In the genomic region with DNA sequence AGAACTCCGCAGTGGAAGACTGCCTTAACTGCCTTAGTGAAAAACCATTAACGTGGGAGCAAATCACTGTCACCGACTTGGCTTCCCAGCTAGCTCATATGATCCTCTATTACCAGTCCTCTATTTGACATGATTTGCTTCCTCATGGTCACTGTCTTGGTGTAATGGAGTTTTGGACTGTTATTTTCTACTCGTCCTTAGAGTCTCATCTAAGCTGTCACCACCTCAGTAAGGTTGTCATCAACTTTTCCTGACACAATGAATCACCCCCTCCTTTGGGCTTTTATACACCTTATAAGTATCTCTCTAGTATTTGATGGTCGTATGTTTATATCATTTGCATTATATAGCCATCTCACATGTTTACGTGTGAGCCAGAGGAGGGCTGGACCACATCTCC, we compare ENCODE assay signal across 1 cellular context.
TF ChIP-seq lines count a peak whose summit lies in the region.

No MANE protein-coding gene starts in this region.

TF ChIP-seq in WTC11, 78 proteins besides CTCF, POLR2A, EP300 and RAD21 (continued from another document):
- TF ChIP-seq, protein P1, sequence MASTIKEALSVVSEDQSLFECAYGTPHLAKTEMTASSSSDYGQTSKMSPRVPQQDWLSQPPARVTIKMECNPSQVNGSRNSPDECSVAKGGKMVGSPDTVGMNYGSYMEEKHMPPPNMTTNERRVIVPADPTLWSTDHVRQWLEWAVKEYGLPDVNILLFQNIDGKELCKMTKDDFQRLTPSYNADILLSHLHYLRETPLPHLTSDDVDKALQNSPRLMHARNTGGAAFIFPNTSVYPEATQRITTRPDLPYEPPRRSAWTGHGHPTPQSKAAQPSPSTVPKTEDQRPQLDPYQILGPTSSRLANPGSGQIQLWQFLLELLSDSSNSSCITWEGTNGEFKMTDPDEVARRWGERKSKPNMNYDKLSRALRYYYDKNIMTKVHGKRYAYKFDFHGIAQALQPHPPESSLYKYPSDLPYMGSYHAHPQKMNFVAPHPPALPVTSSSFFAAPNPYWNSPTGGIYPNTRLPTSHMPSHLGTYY (CRISPR knock-in tag; IDR thresholded peaks at IDR 0.05) = no peak
- TF ChIP-seq NR1H2 (CRISPR knock-in tag; IDR thresholded peaks at IDR 0.05) = no peak
- TF ChIP-seq, protein P2, sequence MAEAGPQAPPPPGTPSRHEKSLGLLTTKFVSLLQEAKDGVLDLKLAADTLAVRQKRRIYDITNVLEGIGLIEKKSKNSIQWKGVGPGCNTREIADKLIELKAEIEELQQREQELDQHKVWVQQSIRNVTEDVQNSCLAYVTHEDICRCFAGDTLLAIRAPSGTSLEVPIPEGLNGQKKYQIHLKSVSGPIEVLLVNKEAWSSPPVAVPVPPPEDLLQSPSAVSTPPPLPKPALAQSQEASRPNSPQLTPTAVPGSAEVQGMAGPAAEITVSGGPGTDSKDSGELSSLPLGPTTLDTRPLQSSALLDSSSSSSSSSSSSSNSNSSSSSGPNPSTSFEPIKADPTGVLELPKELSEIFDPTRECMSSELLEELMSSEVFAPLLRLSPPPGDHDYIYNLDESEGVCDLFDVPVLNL (CRISPR knock-in tag; IDR thresholded peaks at IDR 0.05; ENCODE audit: borderline replicate concordance, low read depth) = no peak
- TF ChIP-seq, protein P3, sequence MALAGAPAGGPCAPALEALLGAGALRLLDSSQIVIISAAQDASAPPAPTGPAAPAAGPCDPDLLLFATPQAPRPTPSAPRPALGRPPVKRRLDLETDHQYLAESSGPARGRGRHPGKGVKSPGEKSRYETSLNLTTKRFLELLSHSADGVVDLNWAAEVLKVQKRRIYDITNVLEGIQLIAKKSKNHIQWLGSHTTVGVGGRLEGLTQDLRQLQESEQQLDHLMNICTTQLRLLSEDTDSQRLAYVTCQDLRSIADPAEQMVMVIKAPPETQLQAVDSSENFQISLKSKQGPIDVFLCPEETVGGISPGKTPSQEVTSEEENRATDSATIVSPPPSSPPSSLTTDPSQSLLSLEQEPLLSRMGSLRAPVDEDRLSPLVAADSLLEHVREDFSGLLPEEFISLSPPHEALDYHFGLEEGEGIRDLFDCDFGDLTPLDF (CRISPR knock-in tag; IDR thresholded peaks at IDR 0.05) = no peak
- TF ChIP-seq, protein P4, sequence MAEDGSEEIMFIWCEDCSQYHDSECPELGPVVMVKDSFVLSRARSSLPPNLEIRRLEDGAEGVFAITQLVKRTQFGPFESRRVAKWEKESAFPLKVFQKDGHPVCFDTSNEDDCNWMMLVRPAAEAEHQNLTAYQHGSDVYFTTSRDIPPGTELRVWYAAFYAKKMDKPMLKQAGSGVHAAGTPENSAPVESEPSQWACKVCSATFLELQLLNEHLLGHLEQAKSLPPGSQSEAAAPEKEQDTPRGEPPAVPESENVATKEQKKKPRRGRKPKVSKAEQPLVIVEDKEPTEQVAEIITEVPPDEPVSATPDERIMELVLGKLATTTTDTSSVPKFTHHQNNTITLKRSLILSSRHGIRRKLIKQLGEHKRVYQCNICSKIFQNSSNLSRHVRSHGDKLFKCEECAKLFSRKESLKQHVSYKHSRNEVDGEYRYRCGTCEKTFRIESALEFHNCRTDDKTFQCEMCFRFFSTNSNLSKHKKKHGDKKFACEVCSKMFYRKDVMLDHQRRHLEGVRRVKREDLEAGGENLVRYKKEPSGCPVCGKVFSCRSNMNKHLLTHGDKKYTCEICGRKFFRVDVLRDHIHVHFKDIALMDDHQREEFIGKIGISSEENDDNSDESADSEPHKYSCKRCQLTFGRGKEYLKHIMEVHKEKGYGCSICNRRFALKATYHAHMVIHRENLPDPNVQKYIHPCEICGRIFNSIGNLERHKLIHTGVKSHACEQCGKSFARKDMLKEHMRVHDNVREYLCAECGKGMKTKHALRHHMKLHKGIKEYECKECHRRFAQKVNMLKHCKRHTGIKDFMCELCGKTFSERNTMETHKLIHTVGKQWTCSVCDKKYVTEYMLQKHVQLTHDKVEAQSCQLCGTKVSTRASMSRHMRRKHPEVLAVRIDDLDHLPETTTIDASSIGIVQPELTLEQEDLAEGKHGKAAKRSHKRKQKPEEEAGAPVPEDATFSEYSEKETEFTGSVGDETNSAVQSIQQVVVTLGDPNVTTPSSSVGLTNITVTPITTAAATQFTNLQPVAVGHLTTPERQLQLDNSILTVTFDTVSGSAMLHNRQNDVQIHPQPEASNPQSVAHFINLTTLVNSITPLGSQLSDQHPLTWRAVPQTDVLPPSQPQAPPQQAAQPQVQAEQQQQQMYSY (CRISPR knock-in tag; IDR thresholded peaks at IDR 0.05) = no peak
- TF ChIP-seq, protein P5, sequence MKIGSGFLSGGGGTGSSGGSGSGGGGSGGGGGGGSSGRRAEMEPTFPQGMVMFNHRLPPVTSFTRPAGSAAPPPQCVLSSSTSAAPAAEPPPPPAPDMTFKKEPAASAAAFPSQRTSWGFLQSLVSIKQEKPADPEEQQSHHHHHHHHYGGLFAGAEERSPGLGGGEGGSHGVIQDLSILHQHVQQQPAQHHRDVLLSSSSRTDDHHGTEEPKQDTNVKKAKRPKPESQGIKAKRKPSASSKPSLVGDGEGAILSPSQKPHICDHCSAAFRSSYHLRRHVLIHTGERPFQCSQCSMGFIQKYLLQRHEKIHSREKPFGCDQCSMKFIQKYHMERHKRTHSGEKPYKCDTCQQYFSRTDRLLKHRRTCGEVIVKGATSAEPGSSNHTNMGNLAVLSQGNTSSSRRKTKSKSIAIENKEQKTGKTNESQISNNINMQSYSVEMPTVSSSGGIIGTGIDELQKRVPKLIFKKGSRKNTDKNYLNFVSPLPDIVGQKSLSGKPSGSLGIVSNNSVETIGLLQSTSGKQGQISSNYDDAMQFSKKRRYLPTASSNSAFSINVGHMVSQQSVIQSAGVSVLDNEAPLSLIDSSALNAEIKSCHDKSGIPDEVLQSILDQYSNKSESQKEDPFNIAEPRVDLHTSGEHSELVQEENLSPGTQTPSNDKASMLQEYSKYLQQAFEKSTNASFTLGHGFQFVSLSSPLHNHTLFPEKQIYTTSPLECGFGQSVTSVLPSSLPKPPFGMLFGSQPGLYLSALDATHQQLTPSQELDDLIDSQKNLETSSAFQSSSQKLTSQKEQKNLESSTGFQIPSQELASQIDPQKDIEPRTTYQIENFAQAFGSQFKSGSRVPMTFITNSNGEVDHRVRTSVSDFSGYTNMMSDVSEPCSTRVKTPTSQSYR (CRISPR knock-in tag; IDR thresholded peaks at IDR 0.05) = no peak
- TF ChIP-seq KAT7 (CRISPR knock-in tag; IDR thresholded peaks at IDR 0.05; ENCODE audit: borderline replicate concordance) = no peak
- TF ChIP-seq NFYB (CRISPR knock-in tag; conservative IDR thresholded peaks at IDR 0.05; ENCODE audit: low read depth) = no peak
- no peak for TF ChIP-seq OVOL2 (CRISPR knock-in tag; IDR thresholded peaks at IDR 0.05; ENCODE audit: borderline replicate concordance)
- TF ChIP-seq ZNF138 (CRISPR knock-in tag; conservative IDR thresholded peaks at IDR 0.05) = no peak
- no peak for TF ChIP-seq ZNF396 (CRISPR knock-in tag; IDR thresholded peaks at IDR 0.05; ENCODE audit: borderline replicate concordance)
- no peak for TF ChIP-seq GTF2I (CRISPR knock-in tag; conservative IDR thresholded peaks at IDR 0.05)
- TF ChIP-seq HMGA2 (CRISPR knock-in tag; IDR thresholded peaks at IDR 0.05) = no peak
- TF ChIP-seq, protein P6, sequence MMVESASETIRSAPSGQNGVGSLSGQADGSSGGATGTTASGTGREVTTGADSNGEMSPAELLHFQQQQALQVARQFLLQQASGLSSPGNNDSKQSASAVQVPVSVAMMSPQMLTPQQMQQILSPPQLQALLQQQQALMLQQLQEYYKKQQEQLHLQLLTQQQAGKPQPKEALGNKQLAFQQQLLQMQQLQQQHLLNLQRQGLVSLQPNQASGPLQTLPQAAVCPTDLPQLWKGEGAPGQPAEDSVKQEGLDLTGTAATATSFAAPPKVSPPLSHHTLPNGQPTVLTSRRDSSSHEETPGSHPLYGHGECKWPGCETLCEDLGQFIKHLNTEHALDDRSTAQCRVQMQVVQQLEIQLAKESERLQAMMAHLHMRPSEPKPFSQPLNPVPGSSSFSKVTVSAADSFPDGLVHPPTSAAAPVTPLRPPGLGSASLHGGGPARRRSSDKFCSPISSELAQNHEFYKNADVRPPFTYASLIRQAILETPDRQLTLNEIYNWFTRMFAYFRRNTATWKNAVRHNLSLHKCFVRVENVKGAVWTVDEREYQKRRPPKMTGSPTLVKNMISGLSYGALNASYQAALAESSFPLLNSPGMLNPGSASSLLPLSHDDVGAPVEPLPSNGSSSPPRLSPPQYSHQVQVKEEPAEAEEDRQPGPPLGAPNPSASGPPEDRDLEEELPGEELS (CRISPR knock-in tag; IDR thresholded peaks at IDR 0.05) = no peak
- TF ChIP-seq CREM (CRISPR knock-in tag; IDR thresholded peaks at IDR 0.05) = no peak
- no peak for TF ChIP-seq CREB1 (CRISPR knock-in tag; IDR thresholded peaks at IDR 0.05)
